Comparison of ENCODE assay signal across 1 cellular context in the genomic region with DNA sequence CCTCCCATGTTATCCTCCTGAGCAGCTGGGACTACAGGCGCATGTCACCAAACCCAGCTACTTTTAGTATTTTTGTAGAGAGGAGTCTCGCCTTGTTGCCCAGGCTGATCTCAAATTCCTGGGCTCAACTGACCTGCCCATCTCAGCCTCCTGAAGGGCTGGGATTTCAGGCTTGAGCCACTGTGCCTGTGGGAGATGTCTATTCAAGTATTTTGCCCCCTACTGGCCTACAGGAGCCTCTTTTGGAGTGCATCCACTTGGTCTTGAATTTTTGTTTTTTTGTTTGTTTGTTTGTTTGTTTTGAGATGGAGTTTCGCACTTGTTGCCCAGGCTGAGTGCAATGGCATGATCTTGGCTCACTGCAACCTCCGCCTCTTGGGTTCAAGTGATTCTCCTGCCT.
TF ChIP-seq lines count a peak whose summit lies in the region.

No MANE protein-coding gene starts in this region.

TF ChIP-seq in WTC11, 78 proteins besides CTCF, POLR2A, EP300 and RAD21 (continued from another document):
- TF ChIP-seq, protein P1, sequence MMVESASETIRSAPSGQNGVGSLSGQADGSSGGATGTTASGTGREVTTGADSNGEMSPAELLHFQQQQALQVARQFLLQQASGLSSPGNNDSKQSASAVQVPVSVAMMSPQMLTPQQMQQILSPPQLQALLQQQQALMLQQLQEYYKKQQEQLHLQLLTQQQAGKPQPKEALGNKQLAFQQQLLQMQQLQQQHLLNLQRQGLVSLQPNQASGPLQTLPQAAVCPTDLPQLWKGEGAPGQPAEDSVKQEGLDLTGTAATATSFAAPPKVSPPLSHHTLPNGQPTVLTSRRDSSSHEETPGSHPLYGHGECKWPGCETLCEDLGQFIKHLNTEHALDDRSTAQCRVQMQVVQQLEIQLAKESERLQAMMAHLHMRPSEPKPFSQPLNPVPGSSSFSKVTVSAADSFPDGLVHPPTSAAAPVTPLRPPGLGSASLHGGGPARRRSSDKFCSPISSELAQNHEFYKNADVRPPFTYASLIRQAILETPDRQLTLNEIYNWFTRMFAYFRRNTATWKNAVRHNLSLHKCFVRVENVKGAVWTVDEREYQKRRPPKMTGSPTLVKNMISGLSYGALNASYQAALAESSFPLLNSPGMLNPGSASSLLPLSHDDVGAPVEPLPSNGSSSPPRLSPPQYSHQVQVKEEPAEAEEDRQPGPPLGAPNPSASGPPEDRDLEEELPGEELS (CRISPR knock-in tag; IDR thresholded peaks at IDR 0.05): no peak
- TF ChIP-seq NR3C1 (CRISPR knock-in tag; conservative IDR thresholded peaks at IDR 0.05; ENCODE audit: low read depth) (no peak), PRRX2 (CRISPR knock-in tag; IDR thresholded peaks at IDR 0.05) (no peak), SOX15 (CRISPR knock-in tag; IDR thresholded peaks at IDR 0.05) (no peak), MXD4 (CRISPR knock-in tag; IDR thresholded peaks at IDR 0.05; ENCODE audit: borderline replicate concordance) (no peak), TCF7 (CRISPR knock-in tag; IDR thresholded peaks at IDR 0.05; ENCODE audit: low read depth) (no peak), SMAD4 (CRISPR knock-in tag; IDR thresholded peaks at IDR 0.05) (no peak), TEAD1 (CRISPR knock-in tag; IDR thresholded peaks at IDR 0.05) (no peak), CREM (CRISPR knock-in tag; IDR thresholded peaks at IDR 0.05) (no peak)
- TF ChIP-seq, protein P2, sequence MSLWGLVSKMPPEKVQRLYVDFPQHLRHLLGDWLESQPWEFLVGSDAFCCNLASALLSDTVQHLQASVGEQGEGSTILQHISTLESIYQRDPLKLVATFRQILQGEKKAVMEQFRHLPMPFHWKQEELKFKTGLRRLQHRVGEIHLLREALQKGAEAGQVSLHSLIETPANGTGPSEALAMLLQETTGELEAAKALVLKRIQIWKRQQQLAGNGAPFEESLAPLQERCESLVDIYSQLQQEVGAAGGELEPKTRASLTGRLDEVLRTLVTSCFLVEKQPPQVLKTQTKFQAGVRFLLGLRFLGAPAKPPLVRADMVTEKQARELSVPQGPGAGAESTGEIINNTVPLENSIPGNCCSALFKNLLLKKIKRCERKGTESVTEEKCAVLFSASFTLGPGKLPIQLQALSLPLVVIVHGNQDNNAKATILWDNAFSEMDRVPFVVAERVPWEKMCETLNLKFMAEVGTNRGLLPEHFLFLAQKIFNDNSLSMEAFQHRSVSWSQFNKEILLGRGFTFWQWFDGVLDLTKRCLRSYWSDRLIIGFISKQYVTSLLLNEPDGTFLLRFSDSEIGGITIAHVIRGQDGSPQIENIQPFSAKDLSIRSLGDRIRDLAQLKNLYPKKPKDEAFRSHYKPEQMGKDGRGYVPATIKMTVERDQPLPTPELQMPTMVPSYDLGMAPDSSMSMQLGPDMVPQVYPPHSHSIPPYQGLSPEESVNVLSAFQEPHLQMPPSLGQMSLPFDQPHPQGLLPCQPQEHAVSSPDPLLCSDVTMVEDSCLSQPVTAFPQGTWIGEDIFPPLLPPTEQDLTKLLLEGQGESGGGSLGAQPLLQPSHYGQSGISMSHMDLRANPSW (CRISPR knock-in tag; conservative IDR thresholded peaks at IDR 0.05; ENCODE audit: low read depth): no peak
- TF ChIP-seq, protein P3, sequence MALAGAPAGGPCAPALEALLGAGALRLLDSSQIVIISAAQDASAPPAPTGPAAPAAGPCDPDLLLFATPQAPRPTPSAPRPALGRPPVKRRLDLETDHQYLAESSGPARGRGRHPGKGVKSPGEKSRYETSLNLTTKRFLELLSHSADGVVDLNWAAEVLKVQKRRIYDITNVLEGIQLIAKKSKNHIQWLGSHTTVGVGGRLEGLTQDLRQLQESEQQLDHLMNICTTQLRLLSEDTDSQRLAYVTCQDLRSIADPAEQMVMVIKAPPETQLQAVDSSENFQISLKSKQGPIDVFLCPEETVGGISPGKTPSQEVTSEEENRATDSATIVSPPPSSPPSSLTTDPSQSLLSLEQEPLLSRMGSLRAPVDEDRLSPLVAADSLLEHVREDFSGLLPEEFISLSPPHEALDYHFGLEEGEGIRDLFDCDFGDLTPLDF (CRISPR knock-in tag; IDR thresholded peaks at IDR 0.05): no peak
- TF ChIP-seq, protein P4, sequence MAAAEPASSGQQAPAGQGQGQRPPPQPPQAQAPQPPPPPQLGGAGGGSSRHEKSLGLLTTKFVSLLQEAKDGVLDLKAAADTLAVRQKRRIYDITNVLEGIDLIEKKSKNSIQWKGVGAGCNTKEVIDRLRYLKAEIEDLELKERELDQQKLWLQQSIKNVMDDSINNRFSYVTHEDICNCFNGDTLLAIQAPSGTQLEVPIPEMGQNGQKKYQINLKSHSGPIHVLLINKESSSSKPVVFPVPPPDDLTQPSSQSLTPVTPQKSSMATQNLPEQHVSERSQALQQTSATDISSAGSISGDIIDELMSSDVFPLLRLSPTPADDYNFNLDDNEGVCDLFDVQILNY (CRISPR knock-in tag; IDR thresholded peaks at IDR 0.05): no peak
